ENCODE assay signal across 9 cellular contexts in the genomic region with DNA sequence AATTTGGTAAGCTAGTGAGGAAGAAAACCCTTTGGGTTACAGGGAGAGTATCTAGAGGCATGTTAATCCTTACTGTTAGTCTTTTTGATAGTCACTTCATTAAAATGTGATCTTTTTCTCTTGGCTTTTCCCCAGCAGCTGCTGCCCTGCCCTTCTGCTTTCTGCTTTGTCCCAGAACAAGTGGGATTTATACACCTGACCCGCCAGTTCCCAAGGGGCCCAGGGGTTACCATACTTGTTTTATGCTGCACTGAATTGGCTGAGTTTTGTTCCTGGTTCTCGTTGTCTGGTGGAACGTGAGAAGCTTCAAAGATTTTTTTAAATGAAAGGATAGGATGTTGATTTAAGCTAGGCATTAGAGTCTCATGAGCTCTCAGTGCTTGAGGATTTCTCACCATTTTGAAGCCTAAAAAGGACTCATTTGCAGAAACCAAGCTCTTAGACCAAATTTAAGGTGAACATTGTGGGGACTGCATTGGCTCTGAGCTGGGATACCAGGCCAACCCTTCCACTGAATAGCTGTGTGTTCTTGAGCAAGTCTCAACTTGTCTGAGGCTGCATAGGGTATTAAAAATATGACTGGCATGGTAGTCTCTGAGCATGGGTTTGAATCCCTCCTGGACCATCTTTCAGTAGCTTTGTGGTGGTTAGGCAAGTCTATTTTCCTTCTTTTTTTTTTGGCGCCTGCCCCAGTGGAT. TPM values are rescaled to one million over a fixed set of nuclear protein-coding genes. Genes with fewer than 3 reads are reported as not detected.
DNase-seq lines count a peak whose midpoint lies in the region; ATAC-seq and TF ChIP-seq lines count a peak whose summit lies in the region.
"Had no signal": no experiment of that assay in that cellular context is flagged by ENCODE, and none has a peak within 500 bp of the region (broad histone marks: within the 10 kb centered on the region; RNA-seq: fewer than 3 reads in every experiment).

No MANE protein-coding gene starts in this region.

- no peak overlapping the region for H2AK5ac ChIP-seq in trophoblast cell (ENCODE audit: low read length)

- no peak overlapping the region for H2BK12ac ChIP-seq in trophoblast cell (ENCODE audit: low read length)

- no peak overlapping the region for H2AFZ ChIP-seq in trophoblast cell (ENCODE audit: insufficient read depth, low read length, poor library complexity)

- H3K36me3 ChIP-seq in HUES64 (ENCODE audit: insufficient read depth, low read length) (0 out of 2 replicates have a peak, but pooled peaks cover 4% of the 10 kb centered on the region), colonic mucosa (no peaks in the 10 kb centered on the region), trophoblast cell (ENCODE audit: control insufficient read depth in 1 of 2, insufficient read depth in 2 of 2, low read length in 2 of 2) (no peaks in the 10 kb centered on the region)

- no peak for ATAC-seq in GM19467 (IDR thresholded peaks at IDR 0.05; ENCODE audit: unreplicated experiment)

- no peak overlapping the region for H3K23ac ChIP-seq in trophoblast cell (ENCODE audit: low read length)

- H2BK5ac ChIP-seq in trophoblast cell (ENCODE audit: low read depth, low read length, poor library complexity) = no peak overlapping the region

- no peak overlapping the region for H3K9ac ChIP-seq in HUES64 (ENCODE audit: low read depth, low read length)
- peak overlapping the region in 1 of 2 donors; percentile 79 for H3K9ac ChIP-seq in colonic mucosa (ENCODE audit: low read depth in 2 of 2, low read length in 2 of 2)
- H3K9ac ChIP-seq in trophoblast cell (ENCODE audit: low read length) = no peak overlapping the region

- H4K91ac ChIP-seq in trophoblast cell (ENCODE audit: low read depth, low read length) = peak overlapping the region; percentile 31

- H3K79me1 ChIP-seq in trophoblast cell (ENCODE audit: low read length) = no peaks in the 10 kb centered on the region

- 94% methylated on average over 3 of the region's 4 CpGs for WGBS in HUES64
- no CpG with 5 or more reads among the region's 4 CpGs for WGBS in trophoblast cell (ENCODE audit: extremely low coverage, insufficient coverage, insufficient read length)

- no peak overlapping the region for H3K14ac ChIP-seq in trophoblast cell (ENCODE audit: low read length)

- peak overlapping the region; percentile 23; the same call in 1 of the 2 replicates for H3K27ac ChIP-seq in HUES64 (ENCODE audit: low read depth, low read length)
- peak overlapping the region; percentile 82 for H3K27ac ChIP-seq in colonic mucosa
- no peak overlapping the region for H3K27ac ChIP-seq in trophoblast cell (ENCODE audit: low read depth, low read length)

- no peaks in the 10 kb centered on the region; the same call in 1 of the 2 replicates for H3K4me1 ChIP-seq in HUES64 (ENCODE audit: insufficient read depth, low read length)
- H3K4me1 ChIP-seq in colonic mucosa = peaks cover 22% of the 10 kb centered on the region
- H3K4me1 ChIP-seq in trophoblast cell (ENCODE audit: control insufficient read depth in 1 of 2, insufficient read depth in 2 of 2, low read length in 2 of 2) = peaks cover 1 to 4% of the 10 kb centered on the region in 2 experiments

- H3K18ac ChIP-seq in trophoblast cell (ENCODE audit: low read length) = no peak overlapping the region

- no peak for TF ChIP-seq CTCF in colonic mucosa (IDR thresholded peaks at IDR 0.05)

- no peaks in the 10 kb centered on the region for H3K79me2 ChIP-seq in trophoblast cell (ENCODE audit: control insufficient read depth, insufficient read depth, low read length, poor library complexity)

- H3K4me3 ChIP-seq in HUES64 (ENCODE audit: low read length) (no peak overlapping the region), colonic mucosa (no peak overlapping the region), trophoblast cell (ENCODE audit: low read depth, low read length) (no peak overlapping the region)

- H4K12ac ChIP-seq in trophoblast cell (ENCODE audit: low read depth, low read length) = no peak overlapping the region

- no peak overlapping the region for H4K8ac ChIP-seq in trophoblast cell (ENCODE audit: low read depth, low read length)

- no peak overlapping the region for H3K4ac ChIP-seq in trophoblast cell (ENCODE audit: low read depth, low read length)

- intact Hi-C loops in colonic mucosa (cut with DNase I) = no loop called here

- DNase-seq in DMS 273 (lab: John Stamatoyannopoulos, UW; ENCODE audit: unreplicated experiment) (peak; percentile 17), DMS 273 treated with DMSO at 0.1 percent for 48 hours (lab: John Stamatoyannopoulos, UW) (no peak), colonic mucosa (peak; percentile 36), trophoblast cell (peak in 1 of 2 donors; percentile 18), amygdala (lab: John Stamatoyannopoulos, UW) (no peak), superior temporal gyrus (ENCODE audit: extremely low spot score) (no peak)
- DNase-seq: stimulated activated CD8-positive, alpha-beta memory T cell treated with anti-CD3 and anti-CD28 coated beads, Interleukin-4, amount 100 ng/mL, for 48 hours had no signal

- no peaks in the 10 kb centered on the region for H3K9me3 ChIP-seq in HUES64 (ENCODE audit: insufficient read depth, low read depth, low read length)
- H3K9me3 ChIP-seq in colonic mucosa = no peaks in the 10 kb centered on the region
- no peaks in the 10 kb centered on the region for H3K9me3 ChIP-seq in trophoblast cell (ENCODE audit: insufficient read depth, low read depth, low read length)

- H3K4me2 ChIP-seq in trophoblast cell (ENCODE audit: low read length) = no peak overlapping the region

- no peak overlapping the region for H2BK120ac ChIP-seq in trophoblast cell (ENCODE audit: insufficient read depth, low read length, poor library complexity)

- no peaks in the 10 kb centered on the region for H3K27me3 ChIP-seq in HUES64 (ENCODE audit: insufficient read depth, low read length)
- H3K27me3 ChIP-seq in colonic mucosa = no peaks in the 10 kb centered on the region
- no peaks in the 10 kb centered on the region for H3K27me3 ChIP-seq in trophoblast cell (ENCODE audit: insufficient read depth, low read length)

RNA-seq across cellular contexts. Expression of gene LIMK2, which starts 6.6 kb away (rescaled TPM):
- 25.4 TPM for polyA plus RNA-seq in HUES64 (2013, experiment 1 of 2)
- polyA plus RNA-seq in HUES64 (2013, experiment 2 of 2) = 18.7 TPM
- total RNA-seq in colonic mucosa = 100 to 1,000 TPM in 1 of 2 donors, 10 to 100 TPM in 1; 88.0 to 109 TPM
- 131 and 135 TPM in 2 replicates for polyA plus RNA-seq in trophoblast cell (2013)

RNA-seq across cellular contexts. Expression of gene RNF185, which starts 58.7 kb away (rescaled TPM):
- 19.2 TPM for polyA plus RNA-seq in HUES64 (2013, experiment 1 of 2)
- 21.9 TPM for polyA plus RNA-seq in HUES64 (2013, experiment 2 of 2)
- 10 to 100 TPM; 28.1 to 32.3 TPM for total RNA-seq in colonic mucosa
- polyA plus RNA-seq in trophoblast cell (2013) = 31.7 and 33.1 TPM in 2 replicates

Comparison
In these comparisons a context has a peak if more than half of its experiments do, and no peak if none do; other contexts are left out.
1. DNase-seq: peak in DMS 273 (single experiment) and colonic mucosa (single experiment); none in DMS 273 treated with DMSO at 0.1 percent for 48 hours (single experiment), amygdala (0 of 56) and superior temporal gyrus (single experiment).